Comparison of ENCODE assay signal across 10 cellular contexts in the genomic region with DNA sequence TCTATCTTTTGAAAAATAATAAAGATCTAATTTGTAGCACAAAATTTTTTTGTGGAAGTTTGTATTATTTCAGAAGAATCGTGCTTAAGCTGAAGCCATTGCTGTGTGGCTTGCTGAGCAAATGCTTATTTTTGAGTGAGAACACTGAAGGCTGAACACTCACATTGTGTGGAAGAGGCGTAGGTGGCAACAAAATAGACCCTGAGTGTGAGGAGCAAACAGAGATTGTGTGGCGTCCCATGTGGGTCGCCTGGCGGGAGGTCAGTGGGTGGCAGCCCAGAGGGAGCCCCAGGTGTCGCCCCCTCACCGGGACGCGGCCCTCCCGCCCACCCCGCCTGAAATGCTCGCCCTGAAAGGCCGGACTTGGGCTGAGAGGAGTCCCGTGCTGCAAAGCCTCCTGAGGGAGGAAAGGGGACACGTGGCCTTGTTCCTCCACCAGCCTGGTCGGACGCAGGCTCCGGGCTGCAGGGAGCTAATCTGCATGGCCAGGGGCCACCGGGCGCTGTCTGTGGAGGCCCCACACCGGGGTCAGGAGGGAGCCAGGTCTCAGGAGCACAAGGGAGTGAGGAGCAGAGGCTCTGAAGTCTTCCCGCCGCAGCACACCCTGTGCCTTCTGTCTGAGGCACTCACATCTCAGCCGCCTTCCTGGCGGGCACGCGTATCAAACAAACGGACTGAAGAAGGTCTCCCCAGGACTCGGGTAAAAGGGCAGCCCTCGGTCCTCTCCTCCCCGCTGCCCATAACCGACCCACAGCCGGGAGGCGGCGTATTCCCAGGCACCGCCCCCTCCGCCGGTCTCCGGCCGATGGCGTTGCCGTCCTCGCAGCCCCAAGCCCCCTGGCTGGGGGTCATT. TPM values are rescaled to one million over a fixed set of nuclear protein-coding genes. Genes with fewer than 3 reads are reported as not detected.
DNase-seq lines count a peak whose midpoint lies in the region; ATAC-seq and TF ChIP-seq lines count a peak whose summit lies in the region.
"Had no signal": no experiment of that assay in that cellular context is flagged by ENCODE, and none has a peak within 500 bp of the region (broad histone marks: within the 10 kb centered on the region; RNA-seq: fewer than 3 reads in every experiment).

No MANE protein-coding gene starts in this region.

- H2AFZ ChIP-seq in ACC112 (ENCODE audit: low read length, unreplicated experiment): peak overlapping the region; percentile 96
- peak overlapping the region; percentile 94 for H2AFZ ChIP-seq in parathyroid adenoma

- TF ChIP-seq CTCF in Peyer's patch (IDR thresholded peaks at IDR 0.05) (no peak), fibroblast of villous mesenchyme (IDR thresholded peaks at IDR 0.05; ENCODE audit: insufficient read depth, low read depth, low read length) (no peak), parathyroid adenoma (IDR thresholded peaks at IDR 0.05) (no peak)

- no peaks in the 10 kb centered on the region for H3K9me3 ChIP-seq in Peyer's patch
- H3K9me3 ChIP-seq in parathyroid adenoma (ENCODE audit: control insufficient read depth, low read length): no peaks in the 10 kb centered on the region

- DNase-seq in Peyer's patch (no peak), fibroblast of villous mesenchyme (ENCODE audit: low read depth) (no peak), hypothalamus (lab: John Stamatoyannopoulos, UW) (no peak), H4 (ENCODE audit: low spot score) (no peak), NCI-H2171 (lab: John Stamatoyannopoulos, UW) (no peak)

- H3K4me3 ChIP-seq in ACC112 (ENCODE audit: low read depth, low read length) (peak overlapping the region; percentile 62), Peyer's patch (peak overlapping the region in 3 of 4 donors; percentile 18 to 46 (median 45)), fibroblast of villous mesenchyme (ENCODE audit: low read depth, low read length) (peak overlapping the region; percentile 40), parathyroid adenoma (ENCODE audit: low read depth, low read length) (no peak overlapping the region)

- no peak overlapping the region for H3K27ac ChIP-seq in ACC112 (ENCODE audit: low read depth, low read length)
- no peak overlapping the region for H3K27ac ChIP-seq in Peyer's patch
- no peak overlapping the region for H3K27ac ChIP-seq in parathyroid adenoma

- H3K4me1 ChIP-seq in ACC112 (ENCODE audit: control insufficient read depth, insufficient read depth, low read length, unreplicated experiment) (peaks cover 14% of the 10 kb centered on the region), Peyer's patch (no peaks in the 10 kb centered on the region), parathyroid adenoma (no peaks in the 10 kb centered on the region)

- peak overlapping the region; percentile 49 for H3K4me2 ChIP-seq in parathyroid adenoma (ENCODE audit: low read length)

- no peak for ATAC-seq in GM19395 (IDR thresholded peaks at IDR 0.05; ENCODE audit: unreplicated experiment)
- ATAC-seq: naive thymus-derived CD8-positive, alpha-beta T cell had no signal

- no peak for TF ChIP-seq POLR2A in Peyer's patch (IDR thresholded peaks at IDR 0.05)

- H3K27me3 ChIP-seq in ACC112 (ENCODE audit: insufficient read depth, low read length): no peaks in the 10 kb centered on the region
- H3K27me3 ChIP-seq in Peyer's patch: no peaks in the 10 kb centered on the region
- no peaks in the 10 kb centered on the region for H3K27me3 ChIP-seq in parathyroid adenoma (ENCODE audit: control insufficient read depth, insufficient read depth, low read length)

- H3K36me3 ChIP-seq in ACC112 (ENCODE audit: insufficient read depth, low read length) (no peaks in the 10 kb centered on the region), Peyer's patch (no peaks in the 10 kb centered on the region), parathyroid adenoma (ENCODE audit: control insufficient read depth, insufficient read depth, low read length) (no peaks in the 10 kb centered on the region)

- H3K79me2 ChIP-seq in ACC112 (ENCODE audit: control insufficient read depth, insufficient read depth, low read length, unreplicated experiment) (no peaks in the 10 kb centered on the region), parathyroid adenoma (no peaks in the 10 kb centered on the region)

- H3K9ac ChIP-seq in parathyroid adenoma: no peak overlapping the region

RNA-seq across cellular contexts. Expression of a gene that starts 15.9 kb away (rescaled TPM):
- total RNA-seq in Peyer's patch: 1 to 10 TPM; 3.3 to 9.8 (median 4.0) TPM
- total RNA-seq in fibroblast of villous mesenchyme: 1.9 and 3.9 TPM in 2 replicates
- total RNA-seq in H4 (2014; rRNA removed; shearing (Covaris generic)): 1.4 and 3.6 TPM in 2 replicates
- total RNA-seq: naive thymus-derived CD8-positive, alpha-beta T cell had no signal

RNA-seq across cellular contexts. Expression of a gene that starts 41.3 kb away (rescaled TPM):
- 10 to 100 TPM in 1 of 4 donors, 1 to 10 TPM in 3; 3.9 to 11.2 (median 6.8) TPM for total RNA-seq in Peyer's patch
- 0.32 TPM in 1 of 2 replicates, not detected in the other for total RNA-seq in fibroblast of villous mesenchyme
- total RNA-seq in H4 (2014; rRNA removed; shearing (Covaris generic)): 0.25 TPM in 1 of 2 replicates, not detected in the other
- total RNA-seq: NCI-H460 had no signal
